Comparison of ENCODE assay signal across 8 cellular contexts in genomic region chr17:77404812-77405581, GRCh38.
A peak's percentile ranks its signal among the peaks of the same experiment; 100 is the strongest.
DNase-seq lines count a peak whose midpoint lies in the region; ATAC-seq, FAIRE-seq and TF ChIP-seq lines count a peak whose summit lies in the region.

No MANE protein-coding gene starts in this region.

- intact Hi-C loops in A673 (cut with micrococcal nuclease; ENCODE audit: unreplicated experiment): no loop called here
- intact Hi-C loops in endothelial cell of umbilical vein (cut with micrococcal nuclease): loop anchor here (1.0 to 2.0 kb wide), 3 partner anchors 16 to 31 kb away; no protein-coding TSS in a partner anchor
- intact Hi-C loops in psoas muscle (cut with DNase I): no loop called here
- intact Hi-C loops in uterus (cut with DNase I; ENCODE audit: low total_unique reads): no loop called here

- H3K9me3 ChIP-seq in A673 (ENCODE audit: low read depth, low read length, poor library complexity, severe bottlenecking) (no peaks in the 10 kb centered on the region), endothelial cell of umbilical vein (replicated peaks; ENCODE audit: control insufficient read depth, insufficient read depth, low read length) (no peaks in the 10 kb centered on the region), psoas muscle (no peaks in the 10 kb centered on the region), uterus (no peaks in the 10 kb centered on the region)

- H3K9me3 Mint-ChIP-seq in activated CD4-positive, alpha-beta memory T cell treated with anti-CD3 and anti-CD28 coated beads, Interleukin-2, amount 10 ng/mL, durations not matched to agents 7 days and 5 days: no peaks in the 10 kb centered on the region

- TF ChIP-seq CTCF in A673 (conservative IDR thresholded peaks at IDR 0.05; ENCODE audit: low read depth, low read length) (no peak), endothelial cell of umbilical vein (IDR thresholded peaks at IDR 0.05; ENCODE audit: extremely low read depth in 1 of 2, insufficient read depth in 1 of 2, low read depth in 1 of 2, low read length in 2 of 2) (no peak), psoas muscle (IDR thresholded peaks at IDR 0.05) (no peak), uterus (IDR thresholded peaks at IDR 0.05) (no peak)

- peak overlapping the region; percentile 94 for H3K27ac Mint-ChIP-seq in activated CD4-positive, alpha-beta memory T cell treated with anti-CD3 and anti-CD28 coated beads, Interleukin-2, amount 10 ng/mL, durations not matched to agents 7 days and 5 days

- H3K27me3 Mint-ChIP-seq in activated CD4-positive, alpha-beta memory T cell treated with anti-CD3 and anti-CD28 coated beads, Interleukin-2, amount 10 ng/mL, durations not matched to agents 7 days and 5 days: no peaks in the 10 kb centered on the region

- ATAC-seq in GM19397 (IDR thresholded peaks at IDR 0.05; ENCODE audit: unreplicated experiment) (peak; percentile 60), psoas muscle (peak in 1 of 4 donors; percentile 11)

- no peaks in the 10 kb centered on the region for H3K9me1 ChIP-seq in endothelial cell of umbilical vein (replicated peaks; ENCODE audit: control insufficient read depth, extremely low read depth, insufficient read depth, low read length)

- POLR2A ChIA-PET in A673 (lab: Charles Lee; ENCODE audit: low non-redundant PET): no interaction called here
- POLR2A ChIA-PET in activated CD4-positive, alpha-beta memory T cell treated with anti-CD3 and anti-CD28 coated beads, Interleukin-2, amount 10 ng/mL, durations not matched to agents 7 days and 5 days (lab: Charles Lee): interaction anchor here (0.7 to 9.5 kb wide), 22 partner anchors 14 to 552 kb away, joined by 3 to 140 read pairs (median 7); no protein-coding TSS in a partner anchor
- POLR2A ChIA-PET in endothelial cell of umbilical vein (lab: Charles Lee): interaction anchor here (0.7 kb wide), 1 partner anchor 18 kb away, joined by 3 read pairs; no protein-coding TSS in a partner anchor

- 60 to 63% (median 60%) methylated on average over 20 of the region's 20 CpGs for WGBS in psoas muscle, 3 donors

- peak overlapping the region; percentile 92 for H3K4me3 Mint-ChIP-seq in activated CD4-positive, alpha-beta memory T cell treated with anti-CD3 and anti-CD28 coated beads, Interleukin-2, amount 10 ng/mL, durations not matched to agents 7 days and 5 days

- TF ChIP-seq POLR2A in endothelial cell of umbilical vein (IDR thresholded peaks at IDR 0.05; ENCODE audit: low read depth, low read length): no peak
- TF ChIP-seq POLR2A in uterus (IDR thresholded peaks at IDR 0.05): no peak

- H3K4me3 ChIP-seq in A673 (ENCODE audit: low read depth, low read length, poor library complexity, severe bottlenecking): no peak overlapping the region
- peak overlapping the region; percentile 46 for H3K4me3 ChIP-seq in Jurkat, Clone E6-1 (ENCODE audit: low read length)
- H3K4me3 ChIP-seq in endothelial cell of umbilical vein (replicated peaks in 1 of 3; ENCODE audit: insufficient read depth in 1 of 3, low read depth in 1 of 3, low read length in 3 of 3): no peak overlapping the region
- H3K4me3 ChIP-seq in psoas muscle: no peak overlapping the region
- no peak overlapping the region for H3K4me3 ChIP-seq in uterus

- BruUV-seq in A673 (replicated peaks; lab: Mats Ljungman, UMichigan) (no TSS peak), endothelial cell of umbilical vein (replicated peaks; lab: Mats Ljungman, UMichigan) (no TSS peak)

- DNase-seq in A673 (ENCODE audit: low spot score) (no peak), endothelial cell of umbilical vein (ENCODE audit: low read depth, low spot score) (peak; percentile 82), psoas muscle (peak in 1 of 2 donors; percentile 77), uterus (peak; percentile 46 to 72), NCI-H128 (lab: John Stamatoyannopoulos, UW; ENCODE audit: unreplicated experiment) (no peak)
- DNase-seq in Jurkat, Clone E6-1 (ENCODE audit: low read depth, low spot score): peak; percentile 91
- DNase-seq in activated CD4-positive, alpha-beta memory T cell treated with anti-CD3 and anti-CD28 coated beads, Interleukin-2, amount 10 ng/mL, durations not matched to agents 7 days and 5 days: peak; percentile 91

- H3K27me3 ChIP-seq in A673 (replicated peaks; ENCODE audit: insufficient read depth, low read depth, low read length, poor library complexity) (no peaks in the 10 kb centered on the region), endothelial cell of umbilical vein (ENCODE audit: control insufficient read depth in 2 of 2, insufficient read depth in 2 of 2, low read length in 2 of 2) (no peaks in the 10 kb centered on the region), psoas muscle (ENCODE audit: insufficient read depth in 3 of 3, low read length in 2 of 3) (no peaks in the 10 kb centered on the region), uterus (no peaks in the 10 kb centered on the region)

- H3K79me2 ChIP-seq in endothelial cell of umbilical vein (ENCODE audit: control insufficient read depth, insufficient read depth, low read length): peaks cover 7% of the 10 kb centered on the region

- peaks cover 73% of the 10 kb centered on the region for H3K36me3 Mint-ChIP-seq in activated CD4-positive, alpha-beta memory T cell treated with anti-CD3 and anti-CD28 coated beads, Interleukin-2, amount 10 ng/mL, durations not matched to agents 7 days and 5 days (ENCODE audit: low read depth)

- H3K4me1 ChIP-seq in A673 (ENCODE audit: insufficient read depth, low read length, poor library complexity, severe bottlenecking) (peaks cover 15% of the 10 kb centered on the region), endothelial cell of umbilical vein (ENCODE audit: control insufficient read depth, extremely low read depth, insufficient read depth, low read length) (peaks cover 25% of the 10 kb centered on the region), psoas muscle (peaks cover 47% of the 10 kb centered on the region), uterus (peaks cover 8 to 57% of the 10 kb centered on the region in 2 donors)

- H3K36me3 ChIP-seq in A673 (ENCODE audit: insufficient read depth, low read length, poor library complexity, severe bottlenecking): peaks cover 10% of the 10 kb centered on the region
- H3K36me3 ChIP-seq in endothelial cell of umbilical vein (ENCODE audit: control insufficient read depth in 2 of 2, extremely low read depth in 1 of 2, insufficient read depth in 2 of 2, low read length in 2 of 2): peaks cover 0 to 4% of the 10 kb centered on the region in 2 experiments
- peaks cover 0 to 17% of the 10 kb centered on the region in 2 donors for H3K36me3 ChIP-seq in psoas muscle (ENCODE audit: insufficient read depth in 1 of 2, low read depth in 1 of 2)
- no peaks in the 10 kb centered on the region for H3K36me3 ChIP-seq in uterus

- H3K9ac ChIP-seq in endothelial cell of umbilical vein (replicated peaks; ENCODE audit: extremely low read depth, insufficient read depth, low read length): peak overlapping the region; percentile 6

- H3K4me1 Mint-ChIP-seq in activated CD4-positive, alpha-beta memory T cell treated with anti-CD3 and anti-CD28 coated beads, Interleukin-2, amount 10 ng/mL, durations not matched to agents 7 days and 5 days: peaks cover 95% of the 10 kb centered on the region

- dilution Hi-C loops in endothelial cell of umbilical vein (cut with MboI; ENCODE audit: extremely low pct_ligation_motif_present, low sequenced_read_pairs): no loop called here

- peak overlapping the region; percentile 26 for H3K4me2 ChIP-seq in endothelial cell of umbilical vein (ENCODE audit: insufficient read depth, low read length)

- H2AFZ ChIP-seq in endothelial cell of umbilical vein (ENCODE audit: low read depth, low read length): no peak overlapping the region

- CTCF ChIA-PET in A673 (lab: Charles Lee): no interaction called here
- CTCF ChIA-PET in activated CD4-positive, alpha-beta memory T cell treated with anti-CD3 and anti-CD28 coated beads, Interleukin-2, amount 10 ng/mL, durations not matched to agents 7 days and 5 days (lab: Charles Lee): interaction anchor here (0.7 to 2.2 kb wide), 7 partner anchors 13 to 80 kb away, joined by 3 to 12 read pairs (median 4); no protein-coding TSS in a partner anchor
- CTCF ChIA-PET in endothelial cell of umbilical vein (lab: Charles Lee): interaction anchor here (0.7 to 2.8 kb wide), 9 partner anchors 13 to 88 kb away, joined by 3 to 18 read pairs (median 5); no protein-coding TSS in a partner anchor

- peak overlapping the region; percentile 19 for H3K27ac ChIP-seq in A673 (ENCODE audit: low read depth, low read length, poor library complexity, severe bottlenecking)
- peak overlapping the region; percentile 63 for H3K27ac ChIP-seq in endothelial cell of umbilical vein (ENCODE audit: insufficient read depth, low read depth, low read length)
- H3K27ac ChIP-seq in psoas muscle: peak overlapping the region; percentile 11
- peak overlapping the region; percentile 83 to 90 for H3K27ac ChIP-seq in uterus

- no peaks in the 10 kb centered on the region for H4K20me1 ChIP-seq in endothelial cell of umbilical vein (replicated peaks; ENCODE audit: control insufficient read depth, extremely low read depth, insufficient read depth, low read length)

- FAIRE-seq in endothelial cell of umbilical vein (lab: Jason Lieb, UNC): peak; percentile 96

TF ChIP-seq in endothelial cell of umbilical vein, 7 proteins besides CTCF, POLR2A, EP300 and RAD21:
- TF ChIP-seq POLR2AphosphoS5 (IDR thresholded peaks at IDR 0.05; ENCODE audit: insufficient read depth, low read depth, low read length) (peak; percentile 84), EZH2 (IDR thresholded peaks at IDR 0.05; ENCODE audit: borderline replicate concordance, low read depth, low read length, severe bottlenecking) (no peak), MYC (IDR thresholded peaks at IDR 0.05; ENCODE audit: low read depth, low read length) (peak; percentile 63), FOS (IDR thresholded peaks at IDR 0.05; ENCODE audit: borderline replicate concordance, insufficient read depth, low read length) (peak; percentile 70), GATA2 (IDR thresholded peaks at IDR 0.05; ENCODE audit: insufficient read depth, insufficient read length, low read depth, low read length) (peak; percentile 52), JUN (IDR thresholded peaks at IDR 0.05; ENCODE audit: borderline replicate concordance, insufficient read depth, insufficient read length, low read depth) (peak; percentile 42)
- TF ChIP-seq, protein P1, sequence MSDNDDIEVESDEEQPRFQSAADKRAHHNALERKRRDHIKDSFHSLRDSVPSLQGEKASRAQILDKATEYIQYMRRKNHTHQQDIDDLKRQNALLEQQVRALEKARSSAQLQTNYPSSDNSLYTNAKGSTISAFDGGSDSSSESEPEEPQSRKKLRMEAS (IDR thresholded peaks at IDR 0.05; ENCODE audit: insufficient read depth, insufficient read length): no peak

Comparison
In these comparisons a context has a peak if more than half of its experiments do, and no peak if none do; other contexts are left out.
1. DNase-seq: peak in Jurkat, Clone E6-1 (single experiment), activated CD4-positive, alpha-beta memory T cell treated with anti-CD3 and anti-CD28 coated beads, Interleukin-2, amount 10 ng/mL, durations not matched to agents 7 days and 5 days (single experiment), endothelial cell of umbilical vein (single experiment) and uterus (2 of 2); none in A673 (single experiment) and NCI-H128 (single experiment).
2. H3K27ac ChIP-seq: peak in every context shown above with its lines; median percentile 86 in uterus; 63 in endothelial cell of umbilical vein; 19 in A673; 11 in psoas muscle.